Comparison of ENCODE assay signal across 8 cellular contexts in the genomic region with DNA sequence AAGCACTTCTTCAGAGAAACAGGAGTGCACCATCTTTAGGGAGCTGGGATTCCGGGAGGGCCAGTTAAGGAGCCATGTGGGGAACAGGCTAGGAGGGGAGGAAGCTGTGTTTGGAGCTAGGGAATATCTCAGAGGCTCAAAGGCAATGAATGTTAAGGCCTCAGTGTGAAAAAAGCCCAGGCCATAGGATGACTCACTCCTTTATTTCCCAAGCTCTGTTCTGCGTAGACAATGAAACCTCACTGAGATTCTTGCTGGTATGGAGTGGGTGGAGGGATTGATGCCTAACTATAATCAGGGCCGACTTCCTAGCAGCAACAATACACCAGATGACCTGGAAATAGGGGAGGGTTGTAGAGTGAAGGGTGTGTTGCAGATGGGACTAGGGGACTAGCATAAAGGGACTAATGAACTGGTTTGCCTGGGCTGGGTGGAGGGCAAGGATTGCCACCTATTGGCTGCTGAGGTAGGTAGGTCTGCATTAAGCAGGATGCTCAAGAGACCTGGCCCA. TPM values are rescaled to one million over a fixed set of nuclear protein-coding genes. Genes with fewer than 3 reads are reported as not detected.
DNase-seq lines count a peak whose midpoint lies in the region; ATAC-seq and TF ChIP-seq lines count a peak whose summit lies in the region.

No MANE protein-coding gene starts in this region.

- CTCF ChIA-PET in SK-N-SH (lab: Yijun Ruan, JAX): interaction anchor here (1.1 to 2.0 kb wide), 4 partner anchors 23 to 85 kb away, joined by 3 to 12 read pairs (median 4); no protein-coding TSS in a partner anchor

- H2AFZ ChIP-seq in SK-N-SH (ENCODE audit: low read depth): peak overlapping the region; percentile 43; the same call in 1 of the 2 replicates

- peak overlapping the region in 1 of 2 donors; percentile 19 for H3K4me3 Mint-ChIP-seq in activated T-cell treated with anti-CD3 and anti-CD28 coated beads, Interleukin-2, amount 50 U/mL, for 72 hours

- no peaks in the 10 kb centered on the region for H3K9me3 ChIP-seq in SK-N-SH
- no peaks in the 10 kb centered on the region for H3K9me3 ChIP-seq in stomach

- H3K9me3 Mint-ChIP-seq in activated T-cell treated with anti-CD3 and anti-CD28 coated beads, Interleukin-2, amount 50 U/mL, for 72 hours: no peaks in the 10 kb centered on the region

- H3K79me2 ChIP-seq in SK-N-SH (ENCODE audit: insufficient read depth): peaks cover 29% of the 10 kb centered on the region

- H3K36me3 ChIP-seq in SK-N-SH (replicated peaks in 1 of 2; ENCODE audit: control insufficient read depth in 1 of 2, insufficient read depth in 2 of 2, low read length in 1 of 2) (no peaks in the 10 kb centered on the region), stomach (no peaks in the 10 kb centered on the region)

- peaks cover 14% of the 10 kb centered on the region for H3F3A ChIP-seq in SK-N-SH (replicated peaks; ENCODE audit: insufficient read depth)

- H3K4me1 ChIP-seq in SK-N-SH (ENCODE audit: control insufficient read depth in 1 of 2, insufficient read depth in 2 of 2, low read depth in 1 of 2, low read length in 1 of 2) (peaks cover 28 to 33% of the 10 kb centered on the region in 2 experiments; a peak in 3 of 4 replicates), stomach (peaks cover 27 to 64% (median 34%) of the 10 kb centered on the region in 4 donors)

- no peaks in the 10 kb centered on the region for H3K27me3 ChIP-seq in SK-N-SH (ENCODE audit: insufficient read depth)
- H3K27me3 ChIP-seq in stomach: no peaks in the 10 kb centered on the region

- H3K4me3 ChIP-seq in SK-N-SH (ENCODE audit: low read depth in 2 of 2, low read length in 1 of 2) (no peak overlapping the region), stomach (no peak overlapping the region)

- H3K27ac ChIP-seq in SK-N-SH (ENCODE audit: low read depth in 2 of 2, low read length in 1 of 2): peak overlapping the region; percentile 22 to 98
- H3K27ac ChIP-seq in stomach: peak overlapping the region in 4 of 5 donors; percentile 31 to 73 (median 60)

- peak overlapping the region; percentile 41 for H3K9ac ChIP-seq in SK-N-SH

- peak; percentile 16 to 23 for ATAC-seq in activated T-cell treated with anti-CD3 and anti-CD28 coated beads, Interleukin-2, amount 50 U/mL, for 72 hours (replicated peaks in 1 of 2)

- intact Hi-C loops in stomach (cut with DNase I; ENCODE audit: low total_unique reads): no loop called here

- in situ Hi-C loops in KBM-7 (cut with MboI; ENCODE audit: low pct_unique_long_range_greater_than_20kb, low sequenced_read_pairs): no loop called here

- no peaks in the 10 kb centered on the region for H3K9me2 ChIP-seq in SK-N-SH

- POLR2A ChIA-PET in SK-N-SH (lab: Yijun Ruan, JAX): no interaction called here

- H3K27me3 Mint-ChIP-seq in activated T-cell treated with anti-CD3 and anti-CD28 coated beads, Interleukin-2, amount 50 U/mL, for 72 hours (ENCODE audit: low read depth): no peaks in the 10 kb centered on the region

- TF ChIP-seq EP300 in SK-N-SH (IDR thresholded peaks at IDR 0.05; ENCODE audit: borderline replicate concordance in 1 of 2, low read depth in 1 of 2, low read length in 1 of 2): no peak
- no peak for TF ChIP-seq EP300 in stomach (IDR thresholded peaks at IDR 0.05)

- TF ChIP-seq RAD21 in SK-N-SH (IDR thresholded peaks at IDR 0.05; ENCODE audit: low read length): no peak

- no peak for DNase-seq in activated T-cell treated with anti-CD3 and anti-CD28 coated beads, Interleukin-2, amount 50 U/mL, for 72 hours
- no peak for DNase-seq in activated T-cell treated with anti-CD3 and anti-CD28 coated beads, Interleukin-2, amount 50 U/mL, for 1 hour
- peak; percentile 6 for DNase-seq in SK-N-SH
- DNase-seq in foreskin melanocyte: peak; percentile 79
- DNase-seq in stomach: no peak
- DNase-seq in UCSD-AML1 (lab: John Stamatoyannopoulos, UW; ENCODE audit: unreplicated experiment): no peak
- no peak for DNase-seq in activated CD4-positive, alpha-beta T cell treated with anti-CD3 and anti-CD28 coated beads, Interleukin-2, amount 50 U/mL, for 4 hours
- DNase-seq in KBM-7: no peak

- WGBS in SK-N-SH (ENCODE audit: low lambda C conversion rate): 41% methylated on average over 3 of the region's 3 CpGs
- WGBS in stomach, 5 donors: 40 to 53% (median 44%) methylated on average over 3 of the region's 3 CpGs

- TF ChIP-seq CTCF in SK-N-SH (IDR thresholded peaks at IDR 0.05) (no peak), stomach (IDR thresholded peaks at IDR 0.05) (no peak)

- H3K4me2 ChIP-seq in SK-N-SH: 0 out of 2 replicates have a peak overlapping the region, but pooled peaks have one; percentile 14

- H4K20me1 ChIP-seq in SK-N-SH (ENCODE audit: insufficient read depth): peaks cover 13% of the 10 kb centered on the region

- H3K4me1 Mint-ChIP-seq in activated T-cell treated with anti-CD3 and anti-CD28 coated beads, Interleukin-2, amount 50 U/mL, for 72 hours (ENCODE audit: low read depth): peaks cover 55% of the 10 kb centered on the region

- peaks cover 2% of the 10 kb centered on the region in 2 donors for H3K36me3 Mint-ChIP-seq in activated T-cell treated with anti-CD3 and anti-CD28 coated beads, Interleukin-2, amount 50 U/mL, for 72 hours (ENCODE audit: insufficient read depth in 2 of 2)

- H3K27ac Mint-ChIP-seq in activated T-cell treated with anti-CD3 and anti-CD28 coated beads, Interleukin-2, amount 50 U/mL, for 72 hours: no peak overlapping the region

- TF ChIP-seq POLR2A in stomach (IDR thresholded peaks at IDR 0.05): no peak

TF ChIP-seq in SK-N-SH, 30 proteins besides CTCF, POLR2A, EP300 and RAD21:
- TF ChIP-seq JUND (IDR thresholded peaks at IDR 0.05) (peak; percentile 61; the same call in 1 of the 2 replicates), GABPA (IDR thresholded peaks at IDR 0.05; ENCODE audit: low read depth) (no peak), FOSL2 (IDR thresholded peaks at IDR 0.05; ENCODE audit: borderline replicate concordance, low read depth) (peak; percentile 72), TCF12 (IDR thresholded peaks at IDR 0.05) (0 out of 2 replicates have a peak, but pooled peaks have one; percentile 10), ELF1 (IDR thresholded peaks at IDR 0.05) (no peak), TEAD4 (IDR thresholded peaks at IDR 0.05; ENCODE audit: borderline replicate concordance, insufficient read depth) (no peak), SIN3A (IDR thresholded peaks at IDR 0.05; ENCODE audit: borderline replicate concordance, low read depth, low read length) (no peak)
- TF ChIP-seq, protein P1, sequence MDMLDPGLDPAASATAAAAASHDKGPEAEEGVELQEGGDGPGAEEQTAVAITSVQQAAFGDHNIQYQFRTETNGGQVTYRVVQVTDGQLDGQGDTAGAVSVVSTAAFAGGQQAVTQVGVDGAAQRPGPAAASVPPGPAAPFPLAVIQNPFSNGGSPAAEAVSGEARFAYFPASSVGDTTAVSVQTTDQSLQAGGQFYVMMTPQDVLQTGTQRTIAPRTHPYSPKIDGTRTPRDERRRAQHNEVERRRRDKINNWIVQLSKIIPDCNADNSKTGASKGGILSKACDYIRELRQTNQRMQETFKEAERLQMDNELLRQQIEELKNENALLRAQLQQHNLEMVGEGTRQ (IDR thresholded peaks at IDR 0.05; ENCODE audit: borderline replicate concordance, low read depth, low read length): no peak
- TF ChIP-seq, protein P2, sequence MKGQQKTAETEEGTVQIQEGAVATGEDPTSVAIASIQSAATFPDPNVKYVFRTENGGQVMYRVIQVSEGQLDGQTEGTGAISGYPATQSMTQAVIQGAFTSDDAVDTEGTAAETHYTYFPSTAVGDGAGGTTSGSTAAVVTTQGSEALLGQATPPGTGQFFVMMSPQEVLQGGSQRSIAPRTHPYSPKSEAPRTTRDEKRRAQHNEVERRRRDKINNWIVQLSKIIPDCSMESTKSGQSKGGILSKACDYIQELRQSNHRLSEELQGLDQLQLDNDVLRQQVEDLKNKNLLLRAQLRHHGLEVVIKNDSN (IDR thresholded peaks at IDR 0.05; ENCODE audit: borderline replicate concordance, low read depth): no peak

RNA-seq across cellular contexts. Expression of a gene that starts 2.1 kb away (rescaled TPM):
- total RNA-seq in activated T-cell treated with anti-CD3 and anti-CD28 coated beads, Interleukin-2, amount 50 U/mL, for 72 hours: under 1 TPM; 0.17 to 0.23 TPM
- polyA plus RNA-seq in SK-N-SH (2012; rRNA removed) (0.16 TPM in 2 replicates), stomach (under 1 TPM in 1 of 3 donors, not detected in 2; 0.43 TPM)
- polyA plus RNA-seq in SK-N-SH (2012; cell fraction: cytosol; rRNA removed): 0.14 and 0.18 TPM in 2 replicates
- 0.04 and 0.19 TPM in 2 replicates for polyA plus RNA-seq in SK-N-SH (2012; cell fraction: nucleus; rRNA removed)
- total RNA-seq in stomach: not detected

RNA-seq across cellular contexts. Expression of a gene that starts 2.3 kb away (rescaled TPM):
- total RNA-seq in activated T-cell treated with anti-CD3 and anti-CD28 coated beads, Interleukin-2, amount 50 U/mL, for 72 hours: 10 to 100 TPM; 64.0 to 79.2 TPM
- polyA plus RNA-seq in SK-N-SH (2012; rRNA removed): 59.1 and 63.7 TPM in 2 replicates
- 14.5 and 22.9 TPM in 2 replicates for polyA plus RNA-seq in SK-N-SH (2012; cell fraction: cytosol; rRNA removed)
- 359 and 387 TPM in 2 replicates for polyA plus RNA-seq in SK-N-SH (2012; cell fraction: nucleus; rRNA removed)
- 100 to 1,000 TPM in 3 of 5 donors, 10 to 100 TPM in 2; 69.4 to 364 (median 212) TPM for total RNA-seq in stomach
- polyA plus RNA-seq in stomach: 10 to 100 TPM; 16.1 to 22.5 (median 18.9) TPM

RNA-seq across cellular contexts. Expression of a gene that starts 38.6 kb away (rescaled TPM):
- 10 to 100 TPM; 23.5 to 31.1 TPM for total RNA-seq in activated T-cell treated with anti-CD3 and anti-CD28 coated beads, Interleukin-2, amount 50 U/mL, for 72 hours
- polyA plus RNA-seq in SK-N-SH (2012; rRNA removed) (34.2 and 36.1 TPM in 2 replicates), stomach (10 to 100 TPM; 23.6 to 32.6 (median 24.7) TPM)
- 25.0 and 27.9 TPM in 2 replicates for polyA plus RNA-seq in SK-N-SH (2012; cell fraction: cytosol; rRNA removed)
- polyA plus RNA-seq in SK-N-SH (2012; cell fraction: nucleus; rRNA removed): 35.2 and 36.6 TPM in 2 replicates
- total RNA-seq in stomach: 10 to 100 TPM in 4 of 5 donors, 1 to 10 TPM in 1; 7.5 to 63.6 (median 22.3) TPM

RNA-seq across cellular contexts. Expression of a gene that starts 50.5 kb away (rescaled TPM):
- total RNA-seq in activated T-cell treated with anti-CD3 and anti-CD28 coated beads, Interleukin-2, amount 50 U/mL, for 72 hours: 10 to 100 TPM; 40.2 to 41.9 TPM
- polyA plus RNA-seq in SK-N-SH (2012; rRNA removed) (70.2 and 97.6 TPM in 2 replicates), stomach (100 to 1,000 TPM; 102 to 149 (median 122) TPM)
- polyA plus RNA-seq in SK-N-SH (2012; cell fraction: cytosol; rRNA removed): 23.0 and 24.2 TPM in 2 replicates
- polyA plus RNA-seq in SK-N-SH (2012; cell fraction: nucleus; rRNA removed): 693 and 732 TPM in 2 replicates
- total RNA-seq in stomach: 100 to 1,000 TPM in 3 of 5 donors, 10 to 100 TPM in 2; 22.3 to 219 (median 126) TPM

Comparison
In these comparisons a context has a peak if more than half of its experiments do, and no peak if none do; other contexts are left out.
1. DNase-seq: peak in SK-N-SH (single experiment) and foreskin melanocyte (single experiment); none in activated T-cell treated with anti-CD3 and anti-CD28 coated beads, Interleukin-2, amount 50 U/mL, for 72 hours (0 of 2), activated T-cell treated with anti-CD3 and anti-CD28 coated beads, Interleukin-2, amount 50 U/mL, for 1 hour (single experiment), stomach (single experiment), UCSD-AML1 (single experiment), activated CD4-positive, alpha-beta T cell treated with anti-CD3 and anti-CD28 coated beads, Interleukin-2, amount 50 U/mL, for 4 hours (0 of 2) and KBM-7 (single experiment).